In genomic region chr6:3189192-3189591, GRCh38 we compare ENCODE assay signal across 9 cellular contexts. TPM values are rescaled to one million over a fixed set of nuclear protein-coding genes. Genes with fewer than 3 reads are reported as not detected.
DNase-seq lines count a peak whose midpoint lies in the region; ATAC-seq, FAIRE-seq and TF ChIP-seq lines count a peak whose summit lies in the region.
"Not testable (repeated sequence)": the region's sequence is repeated elsewhere in the genome, so short reads cannot be mapped to it uniquely, and the experiment has no call there.
"Had no signal": no experiment of that assay in that cellular context is flagged by ENCODE, and none has a peak within 500 bp of the region (broad histone marks: within the 10 kb centered on the region; RNA-seq: fewer than 3 reads in every experiment).

No MANE protein-coding gene starts in this region.

- not testable (repeated sequence) for TF ChIP-seq RAD21 in K562 (CRISPR knock-in tag; conservative IDR thresholded peaks at IDR 0.05 in 1 of 2, IDR thresholded peaks at IDR 0.05 in 1 of 2)

- not testable (repeated sequence) for H4K12ac ChIP-seq in trophoblast cell (ENCODE audit: low read depth, low read length)

- not testable (repeated sequence) for H3K9ac ChIP-seq in K562 (ENCODE audit: insufficient read depth in 1 of 2, low read depth in 2 of 2, low read length in 2 of 2); trophoblast cell (ENCODE audit: low read length)

- POLR2A ChIA-PET in HEK293T (lab: Yijun Ruan, JAX) = interaction anchor here (0.9 kb wide), 1 partner anchor 32 kb away, joined by 3 read pairs; the partner anchor contains the start of gene TUBB2A
- POLR2A ChIA-PET in K562 (lab: Yijun Ruan, JAX) = interaction anchor here (1.1 to 1.4 kb wide), 3 partner anchors 8 to 30 kb away, joined by 3 to 4 read pairs (median 4); no protein-coding TSS in a partner anchor

- not testable (repeated sequence) for H2BK120ac ChIP-seq in trophoblast cell (ENCODE audit: insufficient read depth, low read length, poor library complexity)

- not testable (repeated sequence) for H4K20me1 ChIP-seq in K562 (replicated peaks; ENCODE audit: control insufficient read depth, insufficient read depth, low read length)

- not testable (repeated sequence) for H4K91ac ChIP-seq in trophoblast cell (ENCODE audit: low read depth, low read length)

- intact Hi-C loops in K562 (cut with micrococcal nuclease) = not testable (repeated sequence)

- BruUV-seq in K562 (replicated peaks; lab: Mats Ljungman, UMichigan) = not testable (repeated sequence)

- H3K4me1 ChIP-seq in K562 (replicated peaks in 1 of 2; ENCODE audit: control insufficient read depth in 2 of 2, insufficient read depth in 2 of 2, low read length in 2 of 2); trophoblast cell (ENCODE audit: control insufficient read depth in 1 of 2, insufficient read depth in 2 of 2, low read length in 2 of 2): not testable (repeated sequence)

- H3K9me3 ChIP-seq in K562 (replicated peaks; ENCODE audit: control insufficient read depth, insufficient read depth, low read depth, low read length); trophoblast cell (ENCODE audit: insufficient read depth, low read depth, low read length): not testable (repeated sequence)

- not testable (repeated sequence) for H3K14ac ChIP-seq in trophoblast cell (ENCODE audit: low read length)

- H2BK5ac ChIP-seq in trophoblast cell (ENCODE audit: low read depth, low read length, poor library complexity) = not testable (repeated sequence)

- not testable (repeated sequence) for H3K27ac ChIP-seq in K562 (ENCODE audit: extremely low read depth, low read depth, low read length); trophoblast cell (ENCODE audit: low read depth, low read length)

- peak; percentile 34 for DNase-seq in ELR (ENCODE audit: low read depth)
- not testable (repeated sequence) for DNase-seq in HEK293T (ENCODE audit: extremely low spot score); K562 (ENCODE audit: extremely low read depth in 1 of 4, low spot score in 3 of 4)
- DNase-seq in M059J (ENCODE audit: low read depth) = peak; percentile 75
- peak; percentile 28 for DNase-seq in SW480 (ENCODE audit: low spot score)
- DNase-seq in choroid plexus epithelial cell (ENCODE audit: low read depth) = peak; percentile 13
- DNase-seq in trophoblast cell = peak; percentile 79 to 85

- H2BK12ac ChIP-seq in trophoblast cell (ENCODE audit: low read length) = not testable (repeated sequence)

- H3K4ac ChIP-seq in trophoblast cell (ENCODE audit: low read depth, low read length) = not testable (repeated sequence)

- not testable (repeated sequence) for H3K9me1 ChIP-seq in K562 (ENCODE audit: control insufficient read depth, insufficient read depth, low read length)

- not testable (repeated sequence) for FAIRE-seq in K562 (lab: Jason Lieb, UNC)

- WGBS in K562 (ENCODE audit: insufficient coverage, low coverage, missing lambda C conversion rate) = 63% methylated on average over 10 of the region's 10 CpGs
- no CpG with 5 or more reads among the region's 10 CpGs for WGBS in trophoblast cell (ENCODE audit: extremely low coverage, insufficient coverage, insufficient read length)

- not testable (repeated sequence) for TF ChIP-seq EP300 in K562 (IDR thresholded peaks at IDR 0.05; ENCODE audit: low read length)

- H3K23ac ChIP-seq in trophoblast cell (ENCODE audit: low read length) = not testable (repeated sequence)

- H3K18ac ChIP-seq in trophoblast cell (ENCODE audit: low read length) = not testable (repeated sequence)

- H3K27me3 ChIP-seq in K562 (ENCODE audit: control insufficient read depth in 2 of 2, insufficient read depth in 2 of 2, low read length in 2 of 2); trophoblast cell (ENCODE audit: insufficient read depth, low read length): not testable (repeated sequence)

- ATAC-seq in K562 = peak; percentile 22; the same call in 1 of the 3 replicates

- H3K36me3 ChIP-seq in K562 (ENCODE audit: control insufficient read depth, insufficient read depth, low read length); trophoblast cell (ENCODE audit: control insufficient read depth in 1 of 2, insufficient read depth in 2 of 2, low read length in 2 of 2): not testable (repeated sequence)

- TF ChIP-seq CTCF in K562 (IDR thresholded peaks at IDR 0.05 in 2 of 3, conservative IDR thresholded peaks at IDR 0.05 in 1 of 3; ENCODE audit: insufficient read depth in 2 of 3, low read depth in 1 of 3, low read length in 3 of 3); choroid plexus epithelial cell (conservative IDR thresholded peaks at IDR 0.05; ENCODE audit: low read depth, low read length): not testable (repeated sequence)

- in situ Hi-C loops in K562 (cut with MboI) = not testable (repeated sequence)

- H3K79me2 ChIP-seq in K562 (ENCODE audit: control insufficient read depth, insufficient read depth, low read length); trophoblast cell (ENCODE audit: control insufficient read depth, insufficient read depth, low read length, poor library complexity): not testable (repeated sequence)

- not testable (repeated sequence) for H3K4me3 ChIP-seq in K562; choroid plexus epithelial cell (ENCODE audit: low read depth, low read length); trophoblast cell (ENCODE audit: low read depth, low read length)

- not testable (repeated sequence) for H2AFZ ChIP-seq in K562 (ENCODE audit: low read depth, low read length); trophoblast cell (ENCODE audit: insufficient read depth, low read length, poor library complexity)

- H3K79me1 ChIP-seq in trophoblast cell (ENCODE audit: low read length) = not testable (repeated sequence)

- CTCF ChIA-PET in HEK293T (lab: Yijun Ruan, JAX); K562 (lab: Yijun Ruan, JAX; ENCODE audit: low intra/inter-chr PET ratio): not testable (repeated sequence)

- not testable (repeated sequence) for H2AK5ac ChIP-seq in trophoblast cell (ENCODE audit: low read length)

- not testable (repeated sequence) for TF ChIP-seq POLR2A in K562 (conservative IDR thresholded peaks at IDR 0.05)

- H3K4me2 ChIP-seq in K562 (ENCODE audit: insufficient read depth, low read length); trophoblast cell (ENCODE audit: low read length): not testable (repeated sequence)

- not testable (repeated sequence) for H4K8ac ChIP-seq in trophoblast cell (ENCODE audit: low read depth, low read length)

TF ChIP-seq in K562, 482 proteins besides CTCF, POLR2A, EP300 and RAD21 (continues in another document):
- peak; percentile 42 for TF ChIP-seq MEIS2 (IDR thresholded peaks at IDR 0.05; ENCODE audit: partially characterized antibody)
- TF ChIP-seq CEBPG (CRISPR knock-in tag; IDR thresholded peaks at IDR 0.05); JUND (tag; IDR thresholded peaks at IDR 0.05; ENCODE audit: borderline replicate concordance, low read depth, low read length): not testable (repeated sequence)
- TF ChIP-seq CEBPG (tag; conservative IDR thresholded peaks at IDR 0.05 in 1 of 2, IDR thresholded peaks at IDR 0.05 in 1 of 2) = peak in 1 of 2 experiments; percentile 55; a peak in 2 of 4 replicates
- peak; percentile 53; the same call in 1 of the 2 replicates for TF ChIP-seq JUND (IDR thresholded peaks at IDR 0.05; ENCODE audit: borderline replicate concordance, low read depth, low read length)
- 0 out of 4 replicates have a peak, but pooled peaks of 1 of the 2 experiments have one; percentile 26 for TF ChIP-seq TRIM24 (IDR thresholded peaks at IDR 0.05)

RNA-seq across cellular contexts. Expression of gene TUBB2A, which starts 31.8 kb away (rescaled TPM):
- 278 and 327 TPM in 2 replicates for total RNA-seq in M059J (2014; rRNA removed; shearing (Covaris generic))
- total RNA-seq in K562 (2011; cell fraction: chromatin; rRNA removed; ENCODE audit: low replicate concordance) = 19.1 and 41.5 TPM in 2 replicates
- total RNA-seq in K562 (2011; cell fraction: nucleolus; rRNA removed) = 35.0 and 37.2 TPM in 2 replicates
- 24.8 and 26.5 TPM in 2 replicates for total RNA-seq in K562 (2011; cell fraction: nucleoplasm; rRNA removed)
- total RNA-seq in K562 (2014; rRNA removed) (92.1 and 101 TPM in 2 replicates), K562 (2014; rRNA removed; fragmentation: Illumina TruSeq; extraction: Trizol) (18.1 and 23.5 TPM in 2 replicates), K562 (2015; rRNA removed; fragmentation: Illumina TruSeq; extraction: Trizol) (43.2 and 44.9 TPM in 2 replicates), K562 (2021) (81.8 and 82.4 TPM in 2 replicates)
- polyA plus RNA-seq in K562 (2011; rRNA removed) (45.6 and 52.0 TPM in 2 replicates), K562 (2014; fragmentation: Illumina TruSeq; extraction: Trizol) (50.1 and 68.1 TPM in 2 replicates), K562 (2014; fragmentation: Nextera tagmentation; extraction: Ambion mirVana) (1 to 10 TPM; 3.6 to 6.3 TPM), K562 (2014; rRNA removed) (73.1 and 73.4 TPM in 2 replicates)
- 57.7 and 124 TPM in 2 replicates for polyA plus RNA-seq in K562 (2011; cell fraction: cytosol; rRNA removed)
- polyA plus RNA-seq in K562 (2011; cell fraction: nucleus; rRNA removed) = 49.0 and 58.3 TPM in 2 replicates
- 70.6 and 119 TPM in 2 replicates for polyA plus RNA-seq in K562 (2012)
- polyA minus RNA-seq in K562 (2011; rRNA and poly(A)+ RNA removed) = 29.1 and 41.2 TPM in 2 replicates
- 61.6 and 63.4 TPM in 2 replicates for polyA minus RNA-seq in K562 (2011; cell fraction: cytosol; rRNA and poly(A)+ RNA removed)
- 17.5 and 22.9 TPM in 2 replicates for polyA minus RNA-seq in K562 (2011; cell fraction: nucleus; rRNA and poly(A)+ RNA removed)
- polyA plus RNA-seq in trophoblast cell (2013) = 167 and 171 TPM in 2 replicates

RNA-seq across cellular contexts. Expression of gene TUBB2B, which starts 38.3 kb away (rescaled TPM):
- 60.1 and 127 TPM in 2 replicates for total RNA-seq in M059J (2014; rRNA removed; shearing (Covaris generic))
- 1.7 and 4.6 TPM in 2 replicates for total RNA-seq in K562 (2011; cell fraction: chromatin; rRNA removed; ENCODE audit: low replicate concordance)
- 5.0 and 6.5 TPM in 2 replicates for total RNA-seq in K562 (2011; cell fraction: nucleolus; rRNA removed)
- 3.4 and 3.9 TPM in 2 replicates for total RNA-seq in K562 (2011; cell fraction: nucleoplasm; rRNA removed)
- total RNA-seq in K562 (2014; rRNA removed) = 6.4 and 7.3 TPM in 2 replicates
- total RNA-seq in K562 (2014; rRNA removed; fragmentation: Illumina TruSeq; extraction: Trizol) = 1.6 and 2.3 TPM in 2 replicates
- 3.3 and 3.8 TPM in 2 replicates for total RNA-seq in K562 (2015; rRNA removed; fragmentation: Illumina TruSeq; extraction: Trizol)
- 5.1 and 5.8 TPM in 2 replicates for total RNA-seq in K562 (2021)
- polyA plus RNA-seq in K562 (2011; rRNA removed) = 9.7 and 14.5 TPM in 2 replicates
- polyA plus RNA-seq in K562 (2011; cell fraction: cytosol; rRNA removed) = 18.8 and 24.4 TPM in 2 replicates
- 5.8 and 7.2 TPM in 2 replicates for polyA plus RNA-seq in K562 (2011; cell fraction: nucleus; rRNA removed)
- polyA plus RNA-seq in K562 (2012) = 9.9 and 11.3 TPM in 2 replicates
- polyA plus RNA-seq in K562 (2014; fragmentation: Illumina TruSeq; extraction: Trizol) = 4.6 and 9.1 TPM in 2 replicates
- polyA plus RNA-seq in K562 (2014; fragmentation: Nextera tagmentation; extraction: Ambion mirVana) = under 1 TPM; 0.11 to 0.18 TPM
- polyA plus RNA-seq in K562 (2014; rRNA removed) = 6.1 and 7.0 TPM in 2 replicates
- 5.1 and 6.2 TPM in 2 replicates for polyA minus RNA-seq in K562 (2011; rRNA and poly(A)+ RNA removed)
- 7.5 and 11.3 TPM in 2 replicates for polyA minus RNA-seq in K562 (2011; cell fraction: cytosol; rRNA and poly(A)+ RNA removed)
- polyA minus RNA-seq in K562 (2011; cell fraction: nucleus; rRNA and poly(A)+ RNA removed) = 2.7 and 6.1 TPM in 2 replicates
- 139 and 141 TPM in 2 replicates for polyA plus RNA-seq in trophoblast cell (2013)
- total RNA-seq: B cell; CD4-positive, alpha-beta T cell had no signal
